ENCODE assay signal across 12 cellular contexts in the genomic region with DNA sequence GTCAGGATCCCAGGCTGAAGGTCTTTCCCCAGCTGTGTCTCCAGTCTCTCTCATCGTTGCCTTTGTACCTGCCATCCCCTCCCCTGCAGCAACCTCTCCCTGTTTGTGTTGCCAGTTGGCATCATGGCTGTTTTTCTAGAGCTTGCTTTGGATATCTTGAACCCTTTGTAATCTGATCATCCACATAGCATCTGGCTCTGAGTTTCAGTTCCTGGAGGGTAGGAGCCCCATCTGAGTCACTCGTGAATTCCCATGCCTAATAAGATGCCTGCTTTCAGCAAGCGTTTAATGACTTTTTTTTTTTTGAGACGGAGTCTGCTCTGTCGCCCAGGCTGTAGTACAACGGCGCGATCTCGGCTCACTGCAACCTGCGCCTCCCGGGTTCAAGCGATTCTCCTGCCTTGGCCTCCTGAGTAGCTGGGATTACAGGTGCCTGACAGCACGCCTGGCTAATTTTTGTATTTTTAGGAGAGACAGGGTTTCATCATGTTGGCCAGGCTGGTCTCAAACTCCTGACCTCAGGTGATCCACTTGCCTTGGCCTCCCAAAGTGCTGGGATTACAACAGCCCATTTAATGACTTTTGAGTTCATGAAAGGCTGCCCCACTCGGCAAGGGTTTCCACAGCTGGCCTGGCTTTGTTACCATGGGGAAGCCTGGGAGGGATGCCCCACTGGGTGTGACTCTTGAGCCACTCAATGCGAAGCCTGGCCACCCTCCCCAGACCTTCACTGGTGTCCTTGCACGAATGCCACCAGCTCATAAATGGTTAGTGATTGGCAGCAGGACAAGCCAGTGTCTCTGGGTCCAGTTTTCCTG. TPM values are rescaled to one million over a fixed set of nuclear protein-coding genes. Genes with fewer than 3 reads are reported as not detected.
DNase-seq lines count a peak whose midpoint lies in the region; ATAC-seq and TF ChIP-seq lines count a peak whose summit lies in the region.
"Had no signal": no experiment of that assay in that cellular context is flagged by ENCODE, and none has a peak within 500 bp of the region (broad histone marks: within the 10 kb centered on the region; RNA-seq: fewer than 3 reads in every experiment).

No MANE protein-coding gene starts in this region.

- H3K4me1 ChIP-seq in left ventricle myocardium inferior (peaks cover 11% of the 10 kb centered on the region), endodermal cell (ENCODE audit: control insufficient read depth, insufficient read depth, low read length) (no peaks in the 10 kb centered on the region)
- H3K4me1 ChIP-seq: body of pancreas had no signal

- H3K27ac ChIP-seq in left ventricle myocardium inferior (replicated peaks) (no peak overlapping the region), endodermal cell (ENCODE audit: low read depth, low read length) (no peak overlapping the region), dorsolateral prefrontal cortex (no peak overlapping the region)
- H3K27ac ChIP-seq: body of pancreas, epithelial cell of prostate had no signal

- H3K27me3 ChIP-seq in left ventricle myocardium inferior (ENCODE audit: low read depth) (no peaks in the 10 kb centered on the region), endodermal cell (ENCODE audit: control insufficient read depth, insufficient read depth, low read length, poor library complexity, severe bottlenecking) (no peaks in the 10 kb centered on the region), dorsolateral prefrontal cortex (no peaks in the 10 kb centered on the region)
- H3K27me3 ChIP-seq: body of pancreas had no signal

- ATAC-seq in Right ventricle myocardium superior (ENCODE audit: poor library complexity) = peak; percentile 86
- peak; percentile 50 to 51 for ATAC-seq in stimulated activated naive B cell treated with anti-CD40 and anti-IgM and Interleukin-4, amounts not matched to agents 10 μg/mL and 1 μg/mL and 100 μg/mL, for 72 hours (replicated peaks)
- ATAC-seq: body of pancreas had no signal

- H3K4me3 ChIP-seq in left ventricle myocardium inferior (no peak overlapping the region), endodermal cell (ENCODE audit: low read length) (no peak overlapping the region), dorsolateral prefrontal cortex (no peak overlapping the region)
- H3K4me3 ChIP-seq: body of pancreas had no signal

- H3K27ac Mint-ChIP-seq in endodermal cell = no peak overlapping the region
- H3K27ac Mint-ChIP-seq in stimulated activated naive B cell treated with anti-CD40 and anti-IgM and Interleukin-4, amounts not matched to agents 10 μg/mL and 1 μg/mL and 100 μg/mL, for 72 hours = no peak overlapping the region

- H3K9ac ChIP-seq in endodermal cell (ENCODE audit: extremely low read depth, low read length, poor library complexity, severe bottlenecking) = no peak overlapping the region

- TF ChIP-seq CTCF in left ventricle myocardium inferior (IDR thresholded peaks at IDR 0.05; ENCODE audit: borderline replicate concordance) (no peak), endodermal cell (conservative IDR thresholded peaks at IDR 0.05) (no peak), dorsolateral prefrontal cortex (IDR thresholded peaks at IDR 0.05 in 54 of 56, conservative IDR thresholded peaks at IDR 0.05 in 2 of 56; ENCODE audit: low read depth in 1 of 56, partially characterized antibody in 56 of 56) (no peak)

- peaks cover 28% of the 10 kb centered on the region for H3K4me1 Mint-ChIP-seq in endodermal cell
- peaks cover 48 to 84% of the 10 kb centered on the region in 2 donors for H3K4me1 Mint-ChIP-seq in stimulated activated naive B cell treated with anti-CD40 and anti-IgM and Interleukin-4, amounts not matched to agents 10 μg/mL and 1 μg/mL and 100 μg/mL, for 72 hours

- intact Hi-C loops in Right ventricle myocardium superior (cut with DNase I) = no loop called here
- intact Hi-C loops in left ventricle myocardium inferior (cut with micrococcal nuclease) = no loop called here
- intact Hi-C loops in dorsolateral prefrontal cortex (cut with DNase I) = no loop called here

- H3K36me3 ChIP-seq in left ventricle myocardium inferior (no peaks in the 10 kb centered on the region), endodermal cell (ENCODE audit: control insufficient read depth, insufficient read depth, low read length) (no peaks in the 10 kb centered on the region)

- no peaks in the 10 kb centered on the region for H3K9me3 Mint-ChIP-seq in endodermal cell
- no peaks in the 10 kb centered on the region for H3K9me3 Mint-ChIP-seq in stimulated activated naive B cell treated with anti-CD40 and anti-IgM and Interleukin-4, amounts not matched to agents 10 μg/mL and 1 μg/mL and 100 μg/mL, for 72 hours

- WGBS in endodermal cell (ENCODE audit: insufficient coverage in 1 of 2, insufficient read length in 1 of 2), 2 experiments = 90 to 94% methylated on average over 16 of the region's 16 CpGs

- H3K4me3 Mint-ChIP-seq in endodermal cell = no peak overlapping the region
- H3K4me3 Mint-ChIP-seq in stimulated activated naive B cell treated with anti-CD40 and anti-IgM and Interleukin-4, amounts not matched to agents 10 μg/mL and 1 μg/mL and 100 μg/mL, for 72 hours = peak overlapping the region in 1 of 2 donors; percentile 30

- DNase-seq in Right ventricle myocardium superior (no peak), left ventricle myocardium inferior (no peak), NCI-H82 treated with DMSO at 0.1 percent for 48 hours (lab: John Stamatoyannopoulos, UW; ENCODE audit: unreplicated experiment) (peak; percentile 42), endodermal cell (peak; percentile 40), dorsolateral prefrontal cortex (no peak), NCI-H510A treated with DMSO at 0.1 percent for 48 hours (lab: John Stamatoyannopoulos, UW) (no peak)
- DNase-seq in stimulated activated naive B cell treated with anti-CD40 and anti-IgM and Interleukin-4, amounts not matched to agents 10 μg/mL and 1 μg/mL and 100 μg/mL, for 72 hours = peak; percentile 39
- DNase-seq in activated CD4-positive, alpha-beta T cell treated with anti-CD3 and anti-CD28 coated beads for 4 hours = no peak
- DNase-seq: body of pancreas, NCI-H187 treated with DMSO at 0.1 percent for 48 hours, RPMI8226 had no signal

- H3K36me3 Mint-ChIP-seq in endodermal cell (ENCODE audit: low read depth) = peaks cover 2% of the 10 kb centered on the region
- H3K36me3 Mint-ChIP-seq in stimulated activated naive B cell treated with anti-CD40 and anti-IgM and Interleukin-4, amounts not matched to agents 10 μg/mL and 1 μg/mL and 100 μg/mL, for 72 hours = no peaks in the 10 kb centered on the region

- no peaks in the 10 kb centered on the region for H3K27me3 Mint-ChIP-seq in endodermal cell (ENCODE audit: insufficient read depth)
- H3K27me3 Mint-ChIP-seq in stimulated activated naive B cell treated with anti-CD40 and anti-IgM and Interleukin-4, amounts not matched to agents 10 μg/mL and 1 μg/mL and 100 μg/mL, for 72 hours = no peaks in the 10 kb centered on the region

- no peaks in the 10 kb centered on the region for H3K9me3 ChIP-seq in left ventricle myocardium inferior (replicated peaks)
- no peaks in the 10 kb centered on the region for H3K9me3 ChIP-seq in endodermal cell (ENCODE audit: control insufficient read depth, low read length)
- H3K9me3 ChIP-seq: body of pancreas had no signal

RNA-seq across cellular contexts. Expression of a gene that starts 11.9 kb away (rescaled TPM):
- total RNA-seq in Right ventricle myocardium superior (9.4 TPM), left ventricle myocardium inferior (10.2 TPM), endodermal cell (100 to 1,000 TPM in 1 of 2 donors, 10 to 100 TPM in 1; 94.8 to 117 TPM), dorsolateral prefrontal cortex (10 to 100 TPM in 87 of 120 experiments, 1 to 10 TPM in 33; 3.9 to 39.4 (median 12.7) TPM)
- polyA plus RNA-seq in endodermal cell (2013, experiment 1 of 2) = 65.3 TPM
- polyA plus RNA-seq in endodermal cell (2013, experiment 2 of 2) = 52.5 TPM

Comparison
In these comparisons a context has a peak if more than half of its experiments do, and no peak if none do; other contexts are left out.
1. DNase-seq: peak in NCI-H82 treated with DMSO at 0.1 percent for 48 hours (single experiment), endodermal cell (single experiment) and stimulated activated naive B cell treated with anti-CD40 and anti-IgM and Interleukin-4, amounts not matched to agents 10 μg/mL and 1 μg/mL and 100 μg/mL, for 72 hours (single experiment); none in Right ventricle myocardium superior (single experiment), left ventricle myocardium inferior (single experiment), dorsolateral prefrontal cortex (0 of 10), NCI-H510A treated with DMSO at 0.1 percent for 48 hours (single experiment) and activated CD4-positive, alpha-beta T cell treated with anti-CD3 and anti-CD28 coated beads for 4 hours (0 of 2).